In the genomic region with DNA sequence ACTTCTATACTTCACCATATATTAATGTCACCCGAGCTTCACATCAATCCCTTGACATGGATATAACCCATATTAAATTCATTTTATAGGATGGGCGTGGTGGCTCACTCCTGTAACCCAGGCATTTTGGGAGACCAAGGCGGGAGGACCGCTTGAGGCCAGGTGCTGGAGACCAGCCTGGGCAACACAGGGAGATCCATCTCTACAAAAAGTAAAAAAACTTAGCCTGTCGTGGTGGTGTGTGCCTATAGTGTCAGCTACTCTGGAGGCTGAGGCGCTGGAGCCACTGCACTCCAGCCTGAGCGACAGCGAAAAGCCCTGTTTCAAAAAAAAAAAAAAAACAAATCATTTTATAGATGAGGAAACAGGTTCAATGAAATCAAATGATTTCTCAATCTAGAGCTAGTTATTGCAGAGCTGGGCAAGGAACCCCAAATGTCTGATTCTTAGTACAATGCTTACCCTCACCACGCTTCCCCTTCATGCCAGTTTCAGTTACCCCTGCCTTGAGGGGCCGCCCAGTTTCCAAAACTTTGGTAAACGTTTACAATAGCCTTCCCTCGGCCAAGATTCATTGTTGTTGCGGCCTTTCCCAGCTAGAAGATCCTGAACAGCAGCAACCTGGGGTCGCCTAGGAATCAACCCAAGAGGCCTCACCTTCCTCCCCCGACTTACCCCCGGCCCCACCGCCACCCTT, we compare ENCODE assay signal across 8 cellular contexts. TPM values are rescaled to one million over a fixed set of nuclear protein-coding genes. Genes with fewer than 3 reads are reported as not detected.
A peak's percentile ranks its signal among the peaks of the same experiment; 100 is the strongest.
DNase-seq lines count a peak whose midpoint lies in the region; ATAC-seq and TF ChIP-seq lines count a peak whose summit lies in the region.

No MANE protein-coding gene starts in this region.

- no peak for DNase-seq in HFF-Myc (ENCODE audit: extremely low read depth, low read depth)
- no peak for DNase-seq in activated CD4-positive, alpha-beta memory T cell treated with anti-CD3 and anti-CD28 coated beads, Interleukin-2, amount 10 ng/mL, durations not matched to agents 7 days and 5 days
- DNase-seq in iPS DF 6.9 (ENCODE audit: low read depth, low spot score): no peak
- no peak for DNase-seq in stimulated activated naive CD8-positive, alpha-beta T cell treated with anti-CD3 and anti-CD28 coated beads, Interleukin-15, amount 100 ng/mL, for 72 hours
- DNase-seq in epidermal melanocyte (ENCODE audit: insufficient read length, low spot score): no peak
- no peak for DNase-seq in omental fat pad (ENCODE audit: low spot score)
- DNase-seq in GM13976 (ENCODE audit: low spot score): no peak

- no peak overlapping the region for H3K27ac ChIP-seq in iPS DF 6.9 (ENCODE audit: low read length)

- H3K9me3 ChIP-seq in iPS DF 6.9 (ENCODE audit: control insufficient read depth, insufficient read depth, low read length): no peaks in the 10 kb centered on the region

- POLR2A ChIA-PET in activated CD4-positive, alpha-beta memory T cell treated with anti-CD3 and anti-CD28 coated beads, Interleukin-2, amount 10 ng/mL, durations not matched to agents 7 days and 5 days (lab: Charles Lee): interaction anchor here (0.9 to 2.6 kb wide), 7 partner anchors 9 to 445 kb away, joined by 3 to 37 read pairs (median 7); a partner anchor contains a TSS

- no peaks in the 10 kb centered on the region; the same call in 1 of the 2 replicates for H3K4me1 ChIP-seq in iPS DF 6.9 (ENCODE audit: control insufficient read depth, insufficient read depth, low read length)

- H3K27me3 Mint-ChIP-seq in activated CD4-positive, alpha-beta memory T cell treated with anti-CD3 and anti-CD28 coated beads, Interleukin-2, amount 10 ng/mL, durations not matched to agents 7 days and 5 days: no peaks in the 10 kb centered on the region
- H3K27me3 Mint-ChIP-seq in stimulated activated naive CD8-positive, alpha-beta T cell treated with anti-CD3 and anti-CD28 coated beads, Interleukin-15, amount 100 ng/mL, for 72 hours: no peaks in the 10 kb centered on the region

- 100% methylated on average over 1 of the region's 17 CpGs for WGBS in iPS DF 6.9 (ENCODE audit: insufficient coverage, insufficient read length)

- CTCF ChIA-PET in activated CD4-positive, alpha-beta memory T cell treated with anti-CD3 and anti-CD28 coated beads, Interleukin-2, amount 10 ng/mL, durations not matched to agents 7 days and 5 days (lab: Charles Lee): interaction anchor here (0.6 to 2.6 kb wide), 9 partner anchors 24 to 161 kb away, joined by 3 to 16 read pairs (median 5); a partner anchor contains a TSS

- peak overlapping the region; percentile 70 for H3K4me3 ChIP-seq in HFF-Myc (replicated peaks; ENCODE audit: low read depth, low read length)
- peak overlapping the region; percentile 95; the same call in 1 of the 2 replicates for H3K4me3 ChIP-seq in iPS DF 6.9 (ENCODE audit: low read length)

- H3K4me1 Mint-ChIP-seq in activated CD4-positive, alpha-beta memory T cell treated with anti-CD3 and anti-CD28 coated beads, Interleukin-2, amount 10 ng/mL, durations not matched to agents 7 days and 5 days: peaks cover 42% of the 10 kb centered on the region
- peaks cover 43% of the 10 kb centered on the region for H3K4me1 Mint-ChIP-seq in stimulated activated naive CD8-positive, alpha-beta T cell treated with anti-CD3 and anti-CD28 coated beads, Interleukin-15, amount 100 ng/mL, for 72 hours

- peaks cover 32% of the 10 kb centered on the region for H3K36me3 Mint-ChIP-seq in activated CD4-positive, alpha-beta memory T cell treated with anti-CD3 and anti-CD28 coated beads, Interleukin-2, amount 10 ng/mL, durations not matched to agents 7 days and 5 days (ENCODE audit: low read depth)

- TF ChIP-seq CTCF in HFF-Myc (IDR thresholded peaks at IDR 0.05; ENCODE audit: low read depth, low read length, missing control alignments) (no peak), omental fat pad (IDR thresholded peaks at IDR 0.05) (no peak), GM13976 (IDR thresholded peaks at IDR 0.05; ENCODE audit: borderline replicate concordance, control extremely low read depth, extremely low read depth, insufficient read depth, missing control alignments) (no peak)

- no peak for ATAC-seq in stimulated activated naive CD8-positive, alpha-beta T cell treated with anti-CD3 and anti-CD28 coated beads, Interleukin-15, amount 100 ng/mL, for 72 hours
- ATAC-seq in GM18520 (IDR thresholded peaks at IDR 0.05; ENCODE audit: unreplicated experiment): no peak
- ATAC-seq in omental fat pad (ENCODE audit: low FRiP score): no peak

- no peaks in the 10 kb centered on the region for H3K27me3 ChIP-seq in iPS DF 6.9 (ENCODE audit: control insufficient read depth, insufficient read depth, low read length)

- peak overlapping the region; percentile 72 for H3K4me3 Mint-ChIP-seq in activated CD4-positive, alpha-beta memory T cell treated with anti-CD3 and anti-CD28 coated beads, Interleukin-2, amount 10 ng/mL, durations not matched to agents 7 days and 5 days
- H3K4me3 Mint-ChIP-seq in stimulated activated naive CD8-positive, alpha-beta T cell treated with anti-CD3 and anti-CD28 coated beads, Interleukin-15, amount 100 ng/mL, for 72 hours: peak overlapping the region; percentile 86 to 98

- H3K27ac Mint-ChIP-seq in activated CD4-positive, alpha-beta memory T cell treated with anti-CD3 and anti-CD28 coated beads, Interleukin-2, amount 10 ng/mL, durations not matched to agents 7 days and 5 days: peak overlapping the region; percentile 86
- peak overlapping the region; percentile 97 to 99 for H3K27ac Mint-ChIP-seq in stimulated activated naive CD8-positive, alpha-beta T cell treated with anti-CD3 and anti-CD28 coated beads, Interleukin-15, amount 100 ng/mL, for 72 hours

- in situ Hi-C loops in GM13976 (cut with MboI; ENCODE audit: low sequenced_read_pairs, unreplicated experiment): no loop called here

- no peaks in the 10 kb centered on the region for H3K9me3 Mint-ChIP-seq in activated CD4-positive, alpha-beta memory T cell treated with anti-CD3 and anti-CD28 coated beads, Interleukin-2, amount 10 ng/mL, durations not matched to agents 7 days and 5 days
- H3K9me3 Mint-ChIP-seq in stimulated activated naive CD8-positive, alpha-beta T cell treated with anti-CD3 and anti-CD28 coated beads, Interleukin-15, amount 100 ng/mL, for 72 hours: no peaks in the 10 kb centered on the region

- peaks cover 9% of the 10 kb centered on the region; the same call in 1 of the 2 replicates for H3K36me3 ChIP-seq in iPS DF 6.9 (ENCODE audit: control insufficient read depth, insufficient read depth, low read length)

RNA-seq across cellular contexts. Expression of a gene that starts 0.8 kb away (rescaled TPM):
- 10 to 100 TPM; 55.0 to 57.5 TPM for total RNA-seq in activated CD4-positive, alpha-beta memory T cell treated with anti-CD3 and anti-CD28 coated beads, Interleukin-2, amount 10 ng/mL, durations not matched to agents 7 days and 5 days
- 100 to 1,000 TPM; 126 to 150 (median 129) TPM for total RNA-seq in omental fat pad

RNA-seq across cellular contexts. Expression of a gene that starts 8.1 kb away (rescaled TPM):
- not detected for total RNA-seq in activated CD4-positive, alpha-beta memory T cell treated with anti-CD3 and anti-CD28 coated beads, Interleukin-2, amount 10 ng/mL, durations not matched to agents 7 days and 5 days
- not detected for total RNA-seq in omental fat pad

RNA-seq across cellular contexts. Expression of a gene that starts 23.4 kb away (rescaled TPM):
- 1 to 10 TPM; 1.6 to 2.0 TPM for total RNA-seq in activated CD4-positive, alpha-beta memory T cell treated with anti-CD3 and anti-CD28 coated beads, Interleukin-2, amount 10 ng/mL, durations not matched to agents 7 days and 5 days
- total RNA-seq in omental fat pad: 1 to 10 TPM; 1.6 to 4.9 (median 1.8) TPM

RNA-seq across cellular contexts. Expression of a gene that starts 24.0 kb away (rescaled TPM):
- total RNA-seq in activated CD4-positive, alpha-beta memory T cell treated with anti-CD3 and anti-CD28 coated beads, Interleukin-2, amount 10 ng/mL, durations not matched to agents 7 days and 5 days: 10 to 100 TPM in 1 of 2 experiments, 1 to 10 TPM in 1; 9.4 to 10.4 TPM
- total RNA-seq in omental fat pad: 10 to 100 TPM in 1 of 4 donors, 1 to 10 TPM in 3; 6.0 to 12.2 (median 8.4) TPM

RNA-seq across cellular contexts. Expression of a gene that starts 51.6 kb away (rescaled TPM):
- total RNA-seq in activated CD4-positive, alpha-beta memory T cell treated with anti-CD3 and anti-CD28 coated beads, Interleukin-2, amount 10 ng/mL, durations not matched to agents 7 days and 5 days: 1 to 10 TPM; 1.2 to 1.3 TPM
- total RNA-seq in omental fat pad: 10 to 100 TPM in 2 of 4 donors, 1 to 10 TPM in 2; 4.0 to 13.4 (median 9.9) TPM
